Comparison of ENCODE assay signal across 1 cellular context in genomic region chr21:29002442-29003144, GRCh38.
TF ChIP-seq lines count a peak whose summit lies in the region.

No MANE protein-coding gene starts in this region.

TF ChIP-seq in K562, 482 proteins besides CTCF, POLR2A, EP300 and RAD21 (continued from another document and continues in another):
- TF ChIP-seq ZNF280A (IDR thresholded peaks at IDR 0.05; ENCODE audit: low read depth, partially characterized antibody) (no peak), FOXA3 (CRISPR knock-in tag; conservative IDR thresholded peaks at IDR 0.05 in 1 of 2, IDR thresholded peaks at IDR 0.05 in 1 of 2) (no peak), KLF13 (tag; IDR thresholded peaks at IDR 0.05; ENCODE audit: borderline replicate concordance, low read depth) (peak; percentile 60; the same call in 1 of the 2 replicates), HMG20A (CRISPR knock-in tag; conservative IDR thresholded peaks at IDR 0.05) (no peak), BRF1 (IDR thresholded peaks at IDR 0.05; ENCODE audit: borderline replicate concordance, extremely low read depth, insufficient read length) (no peak), MIER1 (IDR thresholded peaks at IDR 0.05; ENCODE audit: low read depth) (no peak), HDAC3 (IDR thresholded peaks at IDR 0.05; ENCODE audit: borderline replicate concordance, partially characterized antibody) (no peak), ELK1 (CRISPR knock-in tag; IDR thresholded peaks at IDR 0.05) (no peak), SIN3B (IDR thresholded peaks at IDR 0.05; ENCODE audit: low read depth) (peak; percentile 52; the same call in 1 of the 2 replicates), U2AF2 (optimal IDR thresholded peaks at IDR 0.05; ENCODE audit: low read depth, low read length) (no peak), SP1 (CRISPR knock-in tag; IDR thresholded peaks at IDR 0.05) (peak; percentile 83), BCLAF1 (IDR thresholded peaks at IDR 0.05; ENCODE audit: borderline replicate concordance in 1 of 2, control insufficient read depth in 1 of 2, low read depth in 2 of 2, low read length in 1 of 2) (peak in 1 of 2 experiments; percentile 35; a peak in 1 of 4 replicates), KAT8 (IDR thresholded peaks at IDR 0.05; ENCODE audit: low read depth) (no peak), GTF2F1 (IDR thresholded peaks at IDR 0.05; ENCODE audit: low read depth, low read length) (peak; percentile 81; the same call in 1 of the 2 replicates), CHAMP1 (IDR thresholded peaks at IDR 0.05) (peak; percentile 55; the same call in 1 of the 2 replicates), NR2C1 (IDR thresholded peaks at IDR 0.05) (peak; percentile 99), NR2C1 (tag; IDR thresholded peaks at IDR 0.05) (peak; percentile 99), SAP30 (IDR thresholded peaks at IDR 0.05; ENCODE audit: borderline replicate concordance, insufficient read depth, low read depth, low read length, poor library complexity, severe bottlenecking) (peak; percentile 71), ZNF707 (CRISPR knock-in tag; conservative IDR thresholded peaks at IDR 0.05) (no peak), ZNF316 (IDR thresholded peaks at IDR 0.05) (no peak), MAFF (IDR thresholded peaks at IDR 0.05; ENCODE audit: low read length) (no peak), ZNF57 (CRISPR knock-in tag; IDR thresholded peaks at IDR 0.05) (0 out of 2 replicates have a peak, but pooled peaks have one; percentile 3), DEAF1 (CRISPR knock-in tag; IDR thresholded peaks at IDR 0.05) (no peak), ZNF764 (CRISPR knock-in tag; IDR thresholded peaks at IDR 0.05; ENCODE audit: low read depth) (no peak), AFF4 (CRISPR knock-in tag; IDR thresholded peaks at IDR 0.05) (no peak; the same call in 1 of the 2 replicates), EWSR1 (IDR thresholded peaks at IDR 0.05; ENCODE audit: borderline replicate concordance, low read depth, partially characterized antibody) (no peak), NFIX (CRISPR knock-in tag; IDR thresholded peaks at IDR 0.05; ENCODE audit: low read depth) (no peak), MEF2D (tag; conservative IDR thresholded peaks at IDR 0.05; ENCODE audit: low read depth) (no peak; the same call in 1 of the 2 replicates), FOXK1 (CRISPR knock-in tag; IDR thresholded peaks at IDR 0.05; ENCODE audit: borderline replicate concordance) (peak; percentile 48; the same call in 1 of the 2 replicates), ZFP1 (CRISPR knock-in tag; IDR thresholded peaks at IDR 0.05) (no peak), BHLHE40 (IDR thresholded peaks at IDR 0.05; ENCODE audit: low read length) (peak; percentile 88), NBN (IDR thresholded peaks at IDR 0.05; ENCODE audit: low read depth) (peak; percentile 81; the same call in 1 of the 2 replicates), HOMEZ (CRISPR knock-in tag; IDR thresholded peaks at IDR 0.05) (no peak), COPS2 (conservative IDR thresholded peaks at IDR 0.05) (no peak), ZNF717 (CRISPR knock-in tag; IDR thresholded peaks at IDR 0.05) (no peak; the same call in 1 of the 2 replicates), HNRNPUL1 (IDR thresholded peaks at IDR 0.05; ENCODE audit: low read length) (no peak), ZNF174 (CRISPR knock-in tag; IDR thresholded peaks at IDR 0.05) (no peak), SFPQ (IDR thresholded peaks at IDR 0.05; ENCODE audit: low read depth, low read length) (no peak), OTX1 (CRISPR knock-in tag; IDR thresholded peaks at IDR 0.05) (no peak), POLR2AphosphoS2 (IDR thresholded peaks at IDR 0.05; ENCODE audit: low read length) (peak; percentile 91; the same call in 1 of the 2 replicates), SMAD4 (CRISPR knock-in tag; conservative IDR thresholded peaks at IDR 0.05) (peak; percentile 63; the same call in 1 of the 2 replicates), ZNF121 (CRISPR knock-in tag; conservative IDR thresholded peaks at IDR 0.05) (no peak), RUNX1 (IDR thresholded peaks at IDR 0.05; ENCODE audit: low read depth) (peak; percentile 70; the same call in 1 of the 2 replicates), TAF1 (IDR thresholded peaks at IDR 0.05; ENCODE audit: control insufficient read depth, extremely low read depth, insufficient read depth, low read length, severe bottlenecking) (peak; percentile 98), SMARCC2 (IDR thresholded peaks at IDR 0.05; ENCODE audit: low read depth) (no peak), RBM34 (IDR thresholded peaks at IDR 0.05; ENCODE audit: borderline replicate concordance, insufficient read depth, low read length) (no peak)
